2 cellular contexts compared by ENCODE assay signal in genomic region chr1:34905098-34905459, GRCh38.
A peak's percentile ranks its signal among the peaks of the same experiment; 100 is the strongest.
TF ChIP-seq lines count a peak whose summit lies in the region.

No MANE protein-coding gene starts in this region.

TF ChIP-seq in HCT116, 20 proteins besides CTCF, POLR2A, EP300 and RAD21:
- TF ChIP-seq YY1 (IDR thresholded peaks at IDR 0.05; ENCODE audit: extremely low read depth, insufficient replicate concordance, low read depth, low read length) (no peak), SIN3A (IDR thresholded peaks at IDR 0.05; ENCODE audit: low read depth) (no peak), MAX (IDR thresholded peaks at IDR 0.05) (no peak), FOSL1 (IDR thresholded peaks at IDR 0.05; ENCODE audit: low read depth) (no peak), EGR1 (IDR thresholded peaks at IDR 0.05; ENCODE audit: low read depth) (no peak), ATF3 (IDR thresholded peaks at IDR 0.05) (no peak), POLR2AphosphoS5 (IDR thresholded peaks at IDR 0.05; ENCODE audit: low read depth, low read length) (no peak), ELF1 (IDR thresholded peaks at IDR 0.05; ENCODE audit: borderline replicate concordance, low read depth) (no peak), ZFX (IDR thresholded peaks at IDR 0.05) (no peak), CEBPB (IDR thresholded peaks at IDR 0.05; ENCODE audit: low read depth) (no peak), TCF7L2 (IDR thresholded peaks at IDR 0.05; ENCODE audit: borderline replicate concordance, extremely low read depth, insufficient read depth, insufficient read length) (no peak), JUND (IDR thresholded peaks at IDR 0.05) (no peak), SRF (IDR thresholded peaks at IDR 0.05; ENCODE audit: low read depth) (no peak), ZBTB33 (IDR thresholded peaks at IDR 0.05; ENCODE audit: extremely low read depth, insufficient replicate concordance, low read length) (no peak), EZH2phosphoT487 (IDR thresholded peaks at IDR 0.05; ENCODE audit: borderline replicate concordance) (no peak), EZH2 (IDR thresholded peaks at IDR 0.05) (no peak), SP1 (IDR thresholded peaks at IDR 0.05; ENCODE audit: low read depth) (no peak), ZNF274 (IDR thresholded peaks at IDR 0.05; ENCODE audit: low read depth, low read length) (no peak), CBX3 (IDR thresholded peaks at IDR 0.05; ENCODE audit: low read depth) (no peak), REST (IDR thresholded peaks at IDR 0.05; ENCODE audit: low read depth) (no peak)

TF ChIP-seq in K562, 482 proteins besides CTCF, POLR2A, EP300 and RAD21:
- TF ChIP-seq RFX1 (IDR thresholded peaks at IDR 0.05) (peak; percentile 69), MTA3 (IDR thresholded peaks at IDR 0.05; ENCODE audit: borderline replicate concordance) (no peak)
